ENCODE assay signal across 10 cellular contexts in genomic region chr16:30353438-30354129, GRCh38. TPM values are rescaled to one million over a fixed set of nuclear protein-coding genes. Genes with fewer than 3 reads are reported as not detected.
DNase-seq lines count a peak whose midpoint lies in the region; ATAC-seq, FAIRE-seq and TF ChIP-seq lines count a peak whose summit lies in the region.
"Had no signal": no experiment of that assay in that cellular context is flagged by ENCODE, and none has a peak within 500 bp of the region (broad histone marks: within the 10 kb centered on the region; RNA-seq: fewer than 3 reads in every experiment).

No MANE protein-coding gene starts in this region.

- peak overlapping the region; percentile 95 for H3K9ac ChIP-seq in keratinocyte (ENCODE audit: control insufficient read depth, extremely low read depth, insufficient read depth, low read length)

- H3K27ac Mint-ChIP-seq in activated CD4-positive, alpha-beta T cell treated with anti-CD3 and anti-CD28 coated beads for 36 hours: peak overlapping the region; percentile 94
- peak overlapping the region; percentile 98 for H3K27ac Mint-ChIP-seq in activated T-helper 17 cell treated with anti-CD3 and anti-CD28 coated beads, Interleukin-2, amount 50 U/mL, for 72 hours

- H3K36me3 Mint-ChIP-seq in activated CD4-positive, alpha-beta T cell treated with anti-CD3 and anti-CD28 coated beads for 36 hours (ENCODE audit: low read depth): peaks cover 34% of the 10 kb centered on the region
- H3K36me3 Mint-ChIP-seq in activated T-helper 17 cell treated with anti-CD3 and anti-CD28 coated beads, Interleukin-2, amount 50 U/mL, for 72 hours (ENCODE audit: low read depth): peaks cover 91% of the 10 kb centered on the region

- no peak for TF ChIP-seq CTCF in keratinocyte (optimal IDR thresholded peaks at IDR 0.05 in 1 of 3, IDR thresholded peaks at IDR 0.05 in 1 of 3, conservative IDR thresholded peaks at IDR 0.05 in 1 of 3; ENCODE audit: extremely low read depth in 1 of 3, insufficient read depth in 2 of 3, low read length in 3 of 3)

- H3K4me1 ChIP-seq in keratinocyte (ENCODE audit: control insufficient read depth, extremely low read depth, insufficient read depth, low read length): peaks cover 16% of the 10 kb centered on the region

- H3K4me2 ChIP-seq in keratinocyte (ENCODE audit: control insufficient read depth, extremely low read depth, insufficient read depth, low read depth, low read length): peak overlapping the region; percentile 92

- no peaks in the 10 kb centered on the region for H3K27me3 ChIP-seq in keratinocyte (ENCODE audit: control insufficient read depth, extremely low read depth, insufficient read depth, low read length)

- H3K9me3 ChIP-seq in keratinocyte (ENCODE audit: control insufficient read depth, low read depth, low read length): no peaks in the 10 kb centered on the region

- FAIRE-seq in keratinocyte (lab: Jason Lieb, UNC): no peak

- H3K4me3 ChIP-seq in keratinocyte (ENCODE audit: control insufficient read depth in 2 of 3, extremely low read depth in 1 of 3, insufficient read depth in 2 of 3, low read depth in 1 of 3, low read length in 3 of 3): peak overlapping the region; percentile 95 to 100 (median 99)

- intact Hi-C loops in activated CD4-positive, alpha-beta T cell treated with anti-CD3 and anti-CD28 coated beads for 36 hours (cut with DNase I, micrococcal nuclease): loop anchor here in 1 of 2 experiments (2.0 kb wide), 1 partner anchor 19 kb away; no protein-coding TSS in a partner anchor

- H4K20me1 ChIP-seq in keratinocyte (ENCODE audit: control insufficient read depth, extremely low read depth, insufficient read depth, low read length): no peaks in the 10 kb centered on the region

- H3K9me1 ChIP-seq in keratinocyte (ENCODE audit: control insufficient read depth, extremely low read depth, insufficient read depth, low read length): no peaks in the 10 kb centered on the region

- no peaks in the 10 kb centered on the region for H3K9me3 Mint-ChIP-seq in activated CD4-positive, alpha-beta T cell treated with anti-CD3 and anti-CD28 coated beads for 36 hours (ENCODE audit: low read depth)
- H3K9me3 Mint-ChIP-seq in activated T-helper 17 cell treated with anti-CD3 and anti-CD28 coated beads, Interleukin-2, amount 50 U/mL, for 72 hours: no peaks in the 10 kb centered on the region

- H3K4me1 Mint-ChIP-seq in activated CD4-positive, alpha-beta T cell treated with anti-CD3 and anti-CD28 coated beads for 36 hours: peaks cover 41% of the 10 kb centered on the region
- peaks cover 31% of the 10 kb centered on the region for H3K4me1 Mint-ChIP-seq in activated T-helper 17 cell treated with anti-CD3 and anti-CD28 coated beads, Interleukin-2, amount 50 U/mL, for 72 hours

- no peak overlapping the region for H2AFZ ChIP-seq in keratinocyte (ENCODE audit: control insufficient read depth, low read length)

- POLR2A ChIA-PET in activated CD4-positive, alpha-beta T cell treated with anti-CD3 and anti-CD28 coated beads for 36 hours (lab: Charles Lee): interaction anchor here (1.1 to 1.4 kb wide), 3 partner anchors 17 to 288 kb away, joined by 3 to 7 read pairs (median 4); partner anchors contain the start of gene ALDOA

- peaks cover 35 to 45% of the 10 kb centered on the region in 2 experiments for H3K36me3 ChIP-seq in keratinocyte (ENCODE audit: control insufficient read depth in 2 of 2, extremely low read depth in 1 of 2, insufficient read depth in 2 of 2, low read length in 2 of 2)

- no peak for DNase-seq in activated CD4-positive, alpha-beta T cell treated with anti-CD3 and anti-CD28 coated beads for 36 hours
- DNase-seq in activated CD4-positive, alpha-beta T cell treated with anti-CD3 and anti-CD28 coated beads, Interleukin-2, amount 50 U/mL, for 48 hours: no peak
- DNase-seq in keratinocyte (ENCODE audit: low read depth, low spot score): no peak
- no peak for DNase-seq in substantia nigra (lab: John Stamatoyannopoulos, UW)
- DNase-seq in NCI-H2107 (lab: John Stamatoyannopoulos, UW): no peak
- DNase-seq: hypothalamus, NCI-H1105 treated with DMSO at 0.1 percent for 48 hours had no signal

- peak overlapping the region; percentile 90 for H3K4me3 Mint-ChIP-seq in activated CD4-positive, alpha-beta T cell treated with anti-CD3 and anti-CD28 coated beads for 36 hours
- H3K4me3 Mint-ChIP-seq in activated T-helper 17 cell treated with anti-CD3 and anti-CD28 coated beads, Interleukin-2, amount 50 U/mL, for 72 hours: peak overlapping the region; percentile 93

- no peak for ATAC-seq in activated CD4-positive, alpha-beta T cell treated with anti-CD3 and anti-CD28 coated beads for 36 hours
- no peak for ATAC-seq in activated T-helper 17 cell treated with anti-CD3 and anti-CD28 coated beads, Interleukin-2, amount 50 U/mL, for 72 hours (replicated peaks)
- ATAC-seq in HG02642 (IDR thresholded peaks at IDR 0.05; ENCODE audit: poor library complexity, unreplicated experiment) (no peak), GM19351 (IDR thresholded peaks at IDR 0.05; ENCODE audit: unreplicated experiment) (no peak)

- H3K27ac ChIP-seq in keratinocyte (ENCODE audit: control insufficient read depth, insufficient read depth, low read length) (no peak overlapping the region), substantia nigra (ENCODE audit: low read depth, low read length, poor library complexity, severe bottlenecking) (peak overlapping the region; percentile 78)

- no peaks in the 10 kb centered on the region for H3K27me3 Mint-ChIP-seq in activated CD4-positive, alpha-beta T cell treated with anti-CD3 and anti-CD28 coated beads for 36 hours
- H3K27me3 Mint-ChIP-seq in activated T-helper 17 cell treated with anti-CD3 and anti-CD28 coated beads, Interleukin-2, amount 50 U/mL, for 72 hours: no peaks in the 10 kb centered on the region

- CTCF ChIA-PET in activated CD4-positive, alpha-beta T cell treated with anti-CD3 and anti-CD28 coated beads for 36 hours (lab: Charles Lee): interaction anchor here (1.1 to 2.1 kb wide), 2 partner anchors 56 to 65 kb away, joined by 5 to 9 read pairs; no protein-coding TSS in a partner anchor

- H3K79me2 ChIP-seq in keratinocyte (ENCODE audit: control insufficient read depth, insufficient read depth, low read length): peaks cover 30% of the 10 kb centered on the region

- dilution Hi-C loops in keratinocyte (cut with MboI; ENCODE audit: extremely low pct_ligation_motif_present, low sequenced_read_pairs): no loop called here

RNA-seq across cellular contexts. Expression of gene CD2BP2, which starts 1.5 kb away (rescaled TPM):
- total RNA-seq in activated CD4-positive, alpha-beta T cell treated with anti-CD3 and anti-CD28 coated beads for 36 hours: 10 to 100 TPM; 42.3 to 51.8 TPM
- 10 to 100 TPM; 51.0 to 69.9 TPM for total RNA-seq in activated T-helper 17 cell treated with anti-CD3 and anti-CD28 coated beads, Interleukin-2, amount 50 U/mL, for 72 hours
- polyA plus RNA-seq in keratinocyte: 41.2 to 49.5 TPM (median 44.4 TPM) in 3 replicates
- 15.2 TPM for polyA plus RNA-seq in keratinocyte (2011; ENCODE audit: low read depth)
- polyA plus RNA-seq in keratinocyte (2011; cell fraction: cytosol; rRNA removed): 22.2 and 34.3 TPM in 2 replicates
- polyA plus RNA-seq in keratinocyte (2011; cell fraction: nucleus; rRNA removed): 54.4 and 57.5 TPM in 2 replicates
- polyA plus RNA-seq in keratinocyte (2012; ENCODE audit: low replicate concordance): 30.3 and 47.9 TPM in 2 replicates
- 18.8 to 24.9 TPM (median 24.1 TPM) in 3 replicates for polyA minus RNA-seq in keratinocyte
- 20.0 TPM for polyA minus RNA-seq in keratinocyte (2011; cell fraction: cytosol; rRNA and poly(A)+ RNA removed)
- 14.6 and 18.5 TPM in 2 replicates for polyA minus RNA-seq in keratinocyte (2011; cell fraction: nucleus; rRNA and poly(A)+ RNA removed)

RNA-seq across cellular contexts. Expression of gene TBC1D10B, which starts 16.7 kb away (rescaled TPM):
- 10 to 100 TPM; 38.1 to 43.4 TPM for total RNA-seq in activated CD4-positive, alpha-beta T cell treated with anti-CD3 and anti-CD28 coated beads for 36 hours
- total RNA-seq in activated T-helper 17 cell treated with anti-CD3 and anti-CD28 coated beads, Interleukin-2, amount 50 U/mL, for 72 hours: 10 to 100 TPM; 49.7 to 64.2 TPM
- 8.6 to 20.0 TPM (median 8.9 TPM) in 3 replicates for polyA plus RNA-seq in keratinocyte
- 7.0 TPM for polyA plus RNA-seq in keratinocyte (2011; ENCODE audit: low read depth)
- polyA plus RNA-seq in keratinocyte (2011; cell fraction: cytosol; rRNA removed): 11.1 and 20.1 TPM in 2 replicates
- polyA plus RNA-seq in keratinocyte (2011; cell fraction: nucleus; rRNA removed): 27.7 and 32.3 TPM in 2 replicates
- 22.4 and 30.2 TPM in 2 replicates for polyA plus RNA-seq in keratinocyte (2012; ENCODE audit: low replicate concordance)
- polyA minus RNA-seq in keratinocyte: 14.2 to 51.2 TPM (median 17.3 TPM) in 3 replicates
- polyA minus RNA-seq in keratinocyte (2011; cell fraction: cytosol; rRNA and poly(A)+ RNA removed): 35.9 TPM
- 17.9 and 18.5 TPM in 2 replicates for polyA minus RNA-seq in keratinocyte (2011; cell fraction: nucleus; rRNA and poly(A)+ RNA removed)

RNA-seq across cellular contexts. Expression of gene MYL11, which starts 21.0 kb away (rescaled TPM):
- 1 to 10 TPM in 1 of 2 experiments, under 1 TPM in 1; 0.69 to 1.6 TPM for total RNA-seq in activated CD4-positive, alpha-beta T cell treated with anti-CD3 and anti-CD28 coated beads for 36 hours
- 1 to 10 TPM in 1 of 2 donors, not detected in 1; 1.6 TPM for total RNA-seq in activated T-helper 17 cell treated with anti-CD3 and anti-CD28 coated beads, Interleukin-2, amount 50 U/mL, for 72 hours
- polyA plus RNA-seq in keratinocyte: 0.82 TPM in 1 of 3 replicates, not detected in the others
- not detected for polyA plus RNA-seq in keratinocyte (2011; ENCODE audit: low read depth)
- not detected in 2 replicates for polyA plus RNA-seq in keratinocyte (2011; cell fraction: cytosol; rRNA removed)
- not detected in 2 replicates for polyA plus RNA-seq in keratinocyte (2011; cell fraction: nucleus; rRNA removed)
- polyA plus RNA-seq in keratinocyte (2012; ENCODE audit: low replicate concordance): 1.5 TPM in 1 of 2 replicates, not detected in the other
- 1.8 TPM in 1 of 3 replicates, not detected in the others for polyA minus RNA-seq in keratinocyte
- polyA minus RNA-seq in keratinocyte (2011; cell fraction: cytosol; rRNA and poly(A)+ RNA removed): not detected
- polyA minus RNA-seq in keratinocyte (2011; cell fraction: nucleus; rRNA and poly(A)+ RNA removed): not detected in 2 replicates

RNA-seq across cellular contexts. Expression of gene SEPTIN1, which starts 28.8 kb away (rescaled TPM):
- total RNA-seq in activated CD4-positive, alpha-beta T cell treated with anti-CD3 and anti-CD28 coated beads for 36 hours: 100 to 1,000 TPM; 155 to 159 TPM
- 100 to 1,000 TPM; 198 to 216 TPM for total RNA-seq in activated T-helper 17 cell treated with anti-CD3 and anti-CD28 coated beads, Interleukin-2, amount 50 U/mL, for 72 hours
- 0.04 TPM in 1 of 3 replicates, not detected in the others for polyA plus RNA-seq in keratinocyte
- 0.27 TPM for polyA plus RNA-seq in keratinocyte (2011; ENCODE audit: low read depth)
- 0.09 TPM in 1 of 2 replicates, not detected in the other for polyA plus RNA-seq in keratinocyte (2011; cell fraction: cytosol; rRNA removed)
- polyA plus RNA-seq in keratinocyte (2011; cell fraction: nucleus; rRNA removed): 0.08 TPM in 1 of 2 replicates, not detected in the other
- 0.37 and 0.42 TPM in 2 replicates for polyA plus RNA-seq in keratinocyte (2012; ENCODE audit: low replicate concordance)
- not detected in 3 replicates for polyA minus RNA-seq in keratinocyte
- not detected for polyA minus RNA-seq in keratinocyte (2011; cell fraction: cytosol; rRNA and poly(A)+ RNA removed)
- not detected in 2 replicates for polyA minus RNA-seq in keratinocyte (2011; cell fraction: nucleus; rRNA and poly(A)+ RNA removed)

RNA-seq across cellular contexts. Expression of gene ZNF48, which starts 41.6 kb away (rescaled TPM):
- 10 to 100 TPM; 10.6 to 11.0 TPM for total RNA-seq in activated CD4-positive, alpha-beta T cell treated with anti-CD3 and anti-CD28 coated beads for 36 hours
- 10 to 100 TPM; 10.2 to 10.5 TPM for total RNA-seq in activated T-helper 17 cell treated with anti-CD3 and anti-CD28 coated beads, Interleukin-2, amount 50 U/mL, for 72 hours
- 3.7 to 4.3 TPM (median 3.7 TPM) in 3 replicates for polyA plus RNA-seq in keratinocyte
- polyA plus RNA-seq in keratinocyte (2011; ENCODE audit: low read depth): 6.7 TPM
- 2.3 and 4.2 TPM in 2 replicates for polyA plus RNA-seq in keratinocyte (2011; cell fraction: cytosol; rRNA removed)
- polyA plus RNA-seq in keratinocyte (2011; cell fraction: nucleus; rRNA removed): 4.0 and 4.5 TPM in 2 replicates
- 3.7 and 4.9 TPM in 2 replicates for polyA plus RNA-seq in keratinocyte (2012; ENCODE audit: low replicate concordance)
- polyA minus RNA-seq in keratinocyte: 3.8 to 6.8 TPM (median 4.4 TPM) in 3 replicates
- 5.0 TPM for polyA minus RNA-seq in keratinocyte (2011; cell fraction: cytosol; rRNA and poly(A)+ RNA removed)
- polyA minus RNA-seq in keratinocyte (2011; cell fraction: nucleus; rRNA and poly(A)+ RNA removed): 2.9 and 3.1 TPM in 2 replicates
